17 cellular contexts compared by ENCODE assay signal in the genomic region with DNA sequence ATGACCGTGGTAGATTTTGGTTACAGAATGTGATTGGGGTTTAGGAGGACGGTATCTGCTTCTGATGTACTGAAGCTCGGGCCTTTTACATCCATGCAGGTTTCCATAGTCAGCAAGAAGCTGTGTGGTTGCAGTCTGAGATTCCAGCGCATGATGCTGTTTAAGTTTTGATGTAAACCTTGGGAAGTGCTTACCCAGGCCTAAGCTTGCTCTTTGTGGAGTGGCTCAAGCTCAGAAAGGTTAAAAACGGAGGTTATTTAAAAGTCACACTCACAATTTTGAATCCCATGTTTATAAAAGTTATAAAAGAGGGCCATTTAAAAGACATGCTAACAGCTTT.
A peak's percentile ranks its signal among the peaks of the same experiment; 100 is the strongest.
DNase-seq lines count a peak whose midpoint lies in the region; ATAC-seq and TF ChIP-seq lines count a peak whose summit lies in the region.
"Had no signal": no experiment of that assay in that cellular context is flagged by ENCODE, and none has a peak within 500 bp of the region (broad histone marks: within the 10 kb centered on the region; RNA-seq: fewer than 3 reads in every experiment).

No MANE protein-coding gene starts in this region.

- intact Hi-C loops in activated CD4-positive, alpha-beta T cell treated with anti-CD3 and anti-CD28 coated beads for 36 hours (cut with DNase I, micrococcal nuclease): loop anchor here (1.0 kb wide), 2 partner anchors 41 to 55 kb away; no protein-coding TSS in a partner anchor

- no peak overlapping the region for H3K27ac ChIP-seq in RWPE1
- H3K27ac ChIP-seq: PC-9, psoas muscle, tibial nerve had no signal

- ATAC-seq in activated CD4-positive, alpha-beta T cell treated with anti-CD3 and anti-CD28 coated beads for 36 hours: no peak
- ATAC-seq in GM21723 (IDR thresholded peaks at IDR 0.05; ENCODE audit: unreplicated experiment): peak; percentile 28
- no peak for ATAC-seq in T-helper 17 cell
- ATAC-seq: psoas muscle; stimulated activated memory B cell treated with anti-CD40 and anti-IgM and Interleukin-4, amounts not matched to agents 10 μg/mL and 1 μg/mL and 100 μg/mL, for 72 hours had no signal

- DNase-seq in activated CD4-positive, alpha-beta T cell treated with anti-CD3 and anti-CD28 coated beads for 36 hours: no peak
- DNase-seq in activated CD4-positive, alpha-beta T cell treated with anti-CD3 and anti-CD28 coated beads, Interleukin-2, amount 50 U/mL, for 4 hours: no peak
- DNase-seq in T-helper 17 cell (no peak), glomerular visceral epithelial cell (ENCODE audit: extremely low spot score) (peak; percentile 55), T-helper 9 cell (no peak), glutamatergic neuron (no peak), RWPE1 (ENCODE audit: low spot score) (no peak)
- DNase-seq: 8988T; activated effector memory CD4-positive, alpha-beta T cell treated with anti-CD3 and anti-CD28 coated beads, Interleukin-2, amount 50 U/mL, for 16 hours; mesendoderm; NCI-H146; NCI-H82; psoas muscle had no signal

- H3K27ac Mint-ChIP-seq in activated CD4-positive, alpha-beta T cell treated with anti-CD3 and anti-CD28 coated beads for 36 hours: peak overlapping the region; percentile 70
- H3K27ac Mint-ChIP-seq in T-helper 17 cell (no peak overlapping the region), glutamatergic neuron (ENCODE audit: unreplicated experiment) (no peak overlapping the region)
- H3K27ac Mint-ChIP-seq: stimulated activated memory B cell treated with anti-CD40 and anti-IgM and Interleukin-4, amounts not matched to agents 10 μg/mL and 1 μg/mL and 100 μg/mL, for 72 hours had no signal

- POLR2A ChIA-PET in activated CD4-positive, alpha-beta T cell treated with anti-CD3 and anti-CD28 coated beads for 36 hours (lab: Charles Lee): interaction anchor here (0.6 to 0.7 kb wide), 2 partner anchors 34 to 55 kb away, joined by 3 read pairs; no protein-coding TSS in a partner anchor
- POLR2A ChIA-PET in RWPE1 (lab: Yijun Ruan, JAX; ENCODE audit: low non-redundant PET): no interaction called here

- TF ChIP-seq CTCF in glutamatergic neuron (IDR thresholded peaks at IDR 0.05; ENCODE audit: partially characterized antibody, unreplicated experiment): no peak
- no peak for TF ChIP-seq CTCF in RWPE1 (conservative IDR thresholded peaks at IDR 0.05; ENCODE audit: low read depth)

- H3K27me3 Mint-ChIP-seq in activated CD4-positive, alpha-beta T cell treated with anti-CD3 and anti-CD28 coated beads for 36 hours: peaks cover 3% of the 10 kb centered on the region
- H3K27me3 Mint-ChIP-seq in T-helper 17 cell (peaks cover 15% of the 10 kb centered on the region), glutamatergic neuron (ENCODE audit: unreplicated experiment) (no peaks in the 10 kb centered on the region)

- H3K9me3 Mint-ChIP-seq in activated CD4-positive, alpha-beta T cell treated with anti-CD3 and anti-CD28 coated beads for 36 hours (ENCODE audit: low read depth): no peaks in the 10 kb centered on the region
- peaks cover 13% of the 10 kb centered on the region for H3K9me3 Mint-ChIP-seq in glutamatergic neuron (ENCODE audit: unreplicated experiment)
- H3K9me3 Mint-ChIP-seq: stimulated activated memory B cell treated with anti-CD40 and anti-IgM and Interleukin-4, amounts not matched to agents 10 μg/mL and 1 μg/mL and 100 μg/mL, for 72 hours had no signal

- peaks cover 28% of the 10 kb centered on the region for H3K4me1 Mint-ChIP-seq in activated CD4-positive, alpha-beta T cell treated with anti-CD3 and anti-CD28 coated beads for 36 hours
- H3K4me1 Mint-ChIP-seq in T-helper 17 cell (peaks cover 7% of the 10 kb centered on the region), glutamatergic neuron (ENCODE audit: low read depth, unreplicated experiment) (peaks cover 21% of the 10 kb centered on the region)

- CTCF ChIA-PET in activated CD4-positive, alpha-beta T cell treated with anti-CD3 and anti-CD28 coated beads for 36 hours (lab: Charles Lee): interaction anchor here (0.8 to 1.6 kb wide), 8 partner anchors 12 to 441 kb away, joined by 3 to 4 read pairs (median 3); no protein-coding TSS in a partner anchor
- CTCF ChIA-PET in RWPE1 (lab: Yijun Ruan, JAX): no interaction called here

- H3K4me3 Mint-ChIP-seq in activated CD4-positive, alpha-beta T cell treated with anti-CD3 and anti-CD28 coated beads for 36 hours: peak overlapping the region; percentile 5
- peak overlapping the region; percentile 21 for H3K4me3 Mint-ChIP-seq in T-helper 17 cell
- no peak overlapping the region for H3K4me3 Mint-ChIP-seq in glutamatergic neuron (ENCODE audit: unreplicated experiment)
- H3K4me3 Mint-ChIP-seq: stimulated activated memory B cell treated with anti-CD40 and anti-IgM and Interleukin-4, amounts not matched to agents 10 μg/mL and 1 μg/mL and 100 μg/mL, for 72 hours had no signal

- no peaks in the 10 kb centered on the region for H3K9me3 ChIP-seq in T-helper 17 cell (ENCODE audit: control insufficient read depth, low read length, poor library complexity, severe bottlenecking)
- H3K9me3 ChIP-seq: psoas muscle, tibial nerve had no signal

- H3K36me3 Mint-ChIP-seq in activated CD4-positive, alpha-beta T cell treated with anti-CD3 and anti-CD28 coated beads for 36 hours (ENCODE audit: low read depth): no peaks in the 10 kb centered on the region
- peaks cover 3% of the 10 kb centered on the region for H3K36me3 Mint-ChIP-seq in T-helper 17 cell (ENCODE audit: low read depth)
- H3K36me3 Mint-ChIP-seq in glutamatergic neuron (ENCODE audit: unreplicated experiment): no peaks in the 10 kb centered on the region
- H3K36me3 Mint-ChIP-seq: stimulated activated memory B cell treated with anti-CD40 and anti-IgM and Interleukin-4, amounts not matched to agents 10 μg/mL and 1 μg/mL and 100 μg/mL, for 72 hours had no signal
